12 cellular contexts compared by ENCODE assay signal in genomic region chr7:106050743-106051110, GRCh38.
DNase-seq lines count a peak whose midpoint lies in the region; TF ChIP-seq lines count a peak whose summit lies in the region.
"Had no signal": no experiment of that assay in that cellular context is flagged by ENCODE, and none has a peak within 500 bp of the region (broad histone marks: within the 10 kb centered on the region; RNA-seq: fewer than 3 reads in every experiment).

No MANE protein-coding gene starts in this region.

- H3K27me3 ChIP-seq in tibial artery, result no peaks in the 10 kb centered on the region
- H3K27me3 ChIP-seq: neural progenitor cell, thyroid gland had no signal

- H3K4me1 Mint-ChIP-seq in glutamatergic neuron (ENCODE audit: low read depth, unreplicated experiment), result peaks cover 4% of the 10 kb centered on the region
- H3K4me1 Mint-ChIP-seq in type B pancreatic cell (ENCODE audit: unreplicated experiment), result no peaks in the 10 kb centered on the region
- peaks cover 2% of the 10 kb centered on the region for H3K4me1 Mint-ChIP-seq in endothelial cell (ENCODE audit: unreplicated experiment)

- H3K9me3 Mint-ChIP-seq in glutamatergic neuron (ENCODE audit: unreplicated experiment), result peaks cover 3% of the 10 kb centered on the region
- no peaks in the 10 kb centered on the region for H3K9me3 Mint-ChIP-seq in type B pancreatic cell
- no peaks in the 10 kb centered on the region for H3K9me3 Mint-ChIP-seq in endothelial cell (ENCODE audit: unreplicated experiment)
- H3K9me3 Mint-ChIP-seq: neural progenitor cell had no signal

- H3K27me3 Mint-ChIP-seq in glutamatergic neuron (ENCODE audit: unreplicated experiment) (no peaks in the 10 kb centered on the region), type B pancreatic cell (peaks cover 10% of the 10 kb centered on the region), endothelial cell (ENCODE audit: unreplicated experiment) (no peaks in the 10 kb centered on the region)

- TF ChIP-seq CTCF in tibial artery (IDR thresholded peaks at IDR 0.05) (no peak), glutamatergic neuron (IDR thresholded peaks at IDR 0.05; ENCODE audit: partially characterized antibody, unreplicated experiment) (no peak), type B pancreatic cell (conservative IDR thresholded peaks at IDR 0.05) (no peak), endothelial cell (IDR thresholded peaks at IDR 0.05; ENCODE audit: unreplicated experiment) (no peak)

- no peak overlapping the region for H3K4me3 ChIP-seq in tibial artery
- H3K4me3 ChIP-seq: neural progenitor cell, thyroid gland had no signal

- H3K36me3 ChIP-seq in tibial artery, result no peaks in the 10 kb centered on the region
- H3K36me3 ChIP-seq: neural progenitor cell, thyroid gland had no signal

- no peak overlapping the region for H3K4me3 Mint-ChIP-seq in glutamatergic neuron (ENCODE audit: unreplicated experiment)
- H3K4me3 Mint-ChIP-seq in type B pancreatic cell, result no peak overlapping the region
- H3K4me3 Mint-ChIP-seq in endothelial cell (ENCODE audit: unreplicated experiment), result no peak overlapping the region
- H3K4me3 Mint-ChIP-seq: neural progenitor cell had no signal

- H3K9me3 ChIP-seq in tibial artery, result no peaks in the 10 kb centered on the region
- H3K9me3 ChIP-seq: thyroid gland had no signal

- intact Hi-C loops in tibial artery (cut with DNase I; ENCODE audit: low total_unique reads), result no loop called here

- H3K27ac Mint-ChIP-seq in glutamatergic neuron (ENCODE audit: unreplicated experiment) (no peak overlapping the region), type B pancreatic cell (no peak overlapping the region), endothelial cell (ENCODE audit: unreplicated experiment) (no peak overlapping the region)
- H3K27ac Mint-ChIP-seq: neural progenitor cell had no signal

- H3K36me3 Mint-ChIP-seq in glutamatergic neuron (ENCODE audit: unreplicated experiment) (no peaks in the 10 kb centered on the region), type B pancreatic cell (no peaks in the 10 kb centered on the region), endothelial cell (ENCODE audit: low read depth, unreplicated experiment) (no peaks in the 10 kb centered on the region)
- H3K36me3 Mint-ChIP-seq: neural progenitor cell had no signal

- peak overlapping the region; percentile 33 to 40 for H3K27ac ChIP-seq in tibial artery
- H3K27ac ChIP-seq: 22Rv1, KMS-11, neural progenitor cell, thyroid gland had no signal

- H3K4me1 ChIP-seq in tibial artery, result peaks cover 0 to 13% (median 9%) of the 10 kb centered on the region in 4 donors
- H3K4me1 ChIP-seq: neural progenitor cell, thyroid gland had no signal

- DNase-seq in DMS 273 (lab: John Stamatoyannopoulos, UW; ENCODE audit: unreplicated experiment) (peak; percentile 56), DMS 273 treated with DMSO at 0.1 percent for 48 hours (lab: John Stamatoyannopoulos, UW) (no peak), dedifferentiated amniotic fluid mesenchymal stem cell (ENCODE audit: extremely low spot score) (peak; percentile 71), lung microvascular endothelial cell (ENCODE audit: low read depth in 2 of 2) (peak; percentile 49 to 64), tibial artery (peak; percentile 61 to 71), glutamatergic neuron (no peak), type B pancreatic cell (ENCODE audit: extremely low spot score, unreplicated experiment) (no peak), endothelial cell (ENCODE audit: low spot score) (no peak)
- DNase-seq: thyroid gland had no signal

Comparison
In these comparisons a context has a peak if more than half of its experiments do, and no peak if none do; other contexts are left out.
1. DNase-seq: peak in DMS 273 (single experiment), dedifferentiated amniotic fluid mesenchymal stem cell (single experiment), lung microvascular endothelial cell (2 of 2) and tibial artery (2 of 2); none in DMS 273 treated with DMSO at 0.1 percent for 48 hours (single experiment), glutamatergic neuron (single experiment), type B pancreatic cell (single experiment) and endothelial cell (single experiment).